In genomic region chr10:110429301-110429700, GRCh38 we compare ENCODE assay signal across 16 cellular contexts.
DNase-seq lines count a peak whose midpoint lies in the region; ATAC-seq, FAIRE-seq and TF ChIP-seq lines count a peak whose summit lies in the region.
"Had no signal": no experiment of that assay in that cellular context is flagged by ENCODE, and none has a peak within 500 bp of the region (broad histone marks: within the 10 kb centered on the region; RNA-seq: fewer than 3 reads in every experiment).

No MANE protein-coding gene starts in this region.

- no peaks in the 10 kb centered on the region for H3K9me1 ChIP-seq in K562 (ENCODE audit: control insufficient read depth, insufficient read depth, low read length)

- no peak for FAIRE-seq in K562 (lab: Jason Lieb, UNC)

- H3K4me1 ChIP-seq in HEK293 (ENCODE audit: control insufficient read depth, insufficient read depth, low read length) (peaks cover 3% of the 10 kb centered on the region), K562 (replicated peaks in 1 of 2; ENCODE audit: control insufficient read depth in 2 of 2, insufficient read depth in 2 of 2, low read length in 2 of 2) (peaks cover 0 to 23% of the 10 kb centered on the region in 2 experiments; a peak in 4 of 5 replicates)

- no peaks in the 10 kb centered on the region for H3K36me3 Mint-ChIP-seq in activated CD4-positive, alpha-beta T cell treated with anti-CD3 and anti-CD28 coated beads, Interleukin-2, amount 10 ng/mL, durations not matched to agents 24 days and 14 days (ENCODE audit: low read depth)

- ATAC-seq in K562 (no peak), HG03095 (IDR thresholded peaks at IDR 0.05; ENCODE audit: unreplicated experiment) (no peak)

- no peak for TF ChIP-seq POLR2A in K562 (conservative IDR thresholded peaks at IDR 0.05)

- intact Hi-C loops in activated CD4-positive, alpha-beta T cell treated with anti-CD3 and anti-CD28 coated beads, Interleukin-2, amount 10 ng/mL, durations not matched to agents 24 days and 14 days (cut with micrococcal nuclease): no loop called here
- intact Hi-C loops in K562 (cut with micrococcal nuclease): no loop called here

- no peak for DNase-seq in activated CD4-positive, alpha-beta T cell treated with anti-CD3 and anti-CD28 coated beads, Interleukin-2, amount 10 ng/mL, durations not matched to agents 24 days and 14 days
- DNase-seq in activated CD4-positive, alpha-beta T cell treated with anti-CD3 and anti-CD28 coated beads, Interleukin-2, amount 50 U/mL, for 1 hour: no peak
- DNase-seq in K562 (ENCODE audit: extremely low read depth in 1 of 4, low spot score in 3 of 4) (no peak), renal cortical epithelial cell (ENCODE audit: low read depth) (peak; percentile 52), RPMI8226 (no peak), NCI-H2171 (lab: John Stamatoyannopoulos, UW) (no peak)
- DNase-seq: activated gamma-delta T cell treated with Interleukin-2 at 50 U/mL for 16 hours, DMS 273 treated with DMSO at 0.1 percent for 48 hours, NCI-H1092 treated with DMSO at 0.1 percent for 48 hours, occipital lobe had no signal

- TF ChIP-seq RAD21 in K562 (CRISPR knock-in tag; conservative IDR thresholded peaks at IDR 0.05 in 1 of 2, IDR thresholded peaks at IDR 0.05 in 1 of 2): no peak

- no peak overlapping the region for H3K4me2 ChIP-seq in K562 (ENCODE audit: insufficient read depth, low read length)

- POLR2A ChIA-PET in HEK293 (lab: Yijun Ruan, JAX) (no interaction called here), K562 (lab: Yijun Ruan, JAX) (interaction anchor here (0.7 kb wide), 1 partner anchor 12 kb away, joined by 3 read pairs; no protein-coding TSS in a partner anchor)

- H3K9me3 Mint-ChIP-seq in activated CD4-positive, alpha-beta T cell treated with anti-CD3 and anti-CD28 coated beads, Interleukin-2, amount 10 ng/mL, durations not matched to agents 24 days and 14 days: no peaks in the 10 kb centered on the region

- no peak overlapping the region for H3K9ac ChIP-seq in K562 (ENCODE audit: insufficient read depth in 1 of 2, low read depth in 2 of 2, low read length in 2 of 2)

- H4K20me1 ChIP-seq in K562 (replicated peaks; ENCODE audit: control insufficient read depth, insufficient read depth, low read length): no peaks in the 10 kb centered on the region

- H3K27me3 Mint-ChIP-seq in activated CD4-positive, alpha-beta T cell treated with anti-CD3 and anti-CD28 coated beads, Interleukin-2, amount 10 ng/mL, durations not matched to agents 24 days and 14 days: no peaks in the 10 kb centered on the region

- WGBS in K562 (ENCODE audit: insufficient coverage, low coverage, missing lambda C conversion rate): 42% methylated on average over 2 of the region's 2 CpGs

- no peaks in the 10 kb centered on the region for H3K79me2 ChIP-seq in K562 (ENCODE audit: control insufficient read depth, insufficient read depth, low read length)

- H3K27ac Mint-ChIP-seq in activated CD4-positive, alpha-beta T cell treated with anti-CD3 and anti-CD28 coated beads, Interleukin-2, amount 10 ng/mL, durations not matched to agents 24 days and 14 days: peak overlapping the region; percentile 75

- H3K36me3 ChIP-seq in HEK293 (ENCODE audit: control insufficient read depth in 2 of 2, insufficient read depth in 1 of 2, low read length in 2 of 2): no peaks in the 10 kb centered on the region
- no peaks in the 10 kb centered on the region for H3K36me3 ChIP-seq in K562 (ENCODE audit: control insufficient read depth, insufficient read depth, low read length)
- H3K36me3 ChIP-seq: esophagus muscularis mucosa, SJCRH30 had no signal

- H3K4me3 Mint-ChIP-seq in activated CD4-positive, alpha-beta T cell treated with anti-CD3 and anti-CD28 coated beads, Interleukin-2, amount 10 ng/mL, durations not matched to agents 24 days and 14 days: no peak overlapping the region

- no peak overlapping the region for H2AFZ ChIP-seq in K562 (ENCODE audit: low read depth, low read length)

- CTCF ChIA-PET in HEK293 (lab: Yijun Ruan, JAX): interaction anchor here (1.4 kb wide), 1 partner anchor 69 kb away, joined by 3 read pairs; no protein-coding TSS in a partner anchor
- CTCF ChIA-PET in K562 (lab: Yijun Ruan, JAX; ENCODE audit: low intra/inter-chr PET ratio): no interaction called here

- peaks cover 43% of the 10 kb centered on the region for H3K4me1 Mint-ChIP-seq in activated CD4-positive, alpha-beta T cell treated with anti-CD3 and anti-CD28 coated beads, Interleukin-2, amount 10 ng/mL, durations not matched to agents 24 days and 14 days

- TF ChIP-seq CTCF in HEK293 (tag by site-specific recombination; IDR thresholded peaks at IDR 0.05) (no peak), K562 (IDR thresholded peaks at IDR 0.05 in 2 of 3, conservative IDR thresholded peaks at IDR 0.05 in 1 of 3; ENCODE audit: insufficient read depth in 2 of 3, low read depth in 1 of 3, low read length in 3 of 3) (no peak)

- H3K27ac ChIP-seq in HEK293 (ENCODE audit: extremely low read depth, low read depth, low read length): no peak overlapping the region
- H3K27ac ChIP-seq in K562 (ENCODE audit: extremely low read depth, low read depth, low read length): no peak overlapping the region
- H3K27ac ChIP-seq: esophagus muscularis mucosa, SJCRH30, VCaP had no signal

- in situ Hi-C loops in K562 (cut with MboI): no loop called here

- TF ChIP-seq EP300 in K562 (IDR thresholded peaks at IDR 0.05; ENCODE audit: low read length): no peak

- no peaks in the 10 kb centered on the region for H3K27me3 ChIP-seq in K562 (ENCODE audit: control insufficient read depth in 2 of 2, insufficient read depth in 2 of 2, low read length in 2 of 2)
- H3K27me3 ChIP-seq: esophagus muscularis mucosa, SJCRH30 had no signal

- H3K9me3 ChIP-seq in HEK293 (ENCODE audit: control insufficient read depth, insufficient read depth, low read depth, low read length) (no peaks in the 10 kb centered on the region), K562 (replicated peaks; ENCODE audit: control insufficient read depth, insufficient read depth, low read depth, low read length) (no peaks in the 10 kb centered on the region)
- H3K9me3 ChIP-seq: esophagus muscularis mucosa, SJCRH30 had no signal

- BruUV-seq in K562 (replicated peaks; lab: Mats Ljungman, UMichigan): no TSS peak

- H3K4me3 ChIP-seq in HEK293 (ENCODE audit: low read depth, low read length) (no peak overlapping the region), K562 (no peak overlapping the region)
- H3K4me3 ChIP-seq: esophagus muscularis mucosa, lung, SJCRH30 had no signal

TF ChIP-seq in HEK293, 187 proteins besides CTCF, POLR2A, EP300 and RAD21:
- TF ChIP-seq ZFHX2 (tag by site-specific recombination; conservative IDR thresholded peaks at IDR 0.05) (peak; percentile 40; the same call in 1 of the 2 replicates), YY2 (tag by site-specific recombination; IDR thresholded peaks at IDR 0.05) (no peak)

TF ChIP-seq in K562, 482 proteins besides CTCF, POLR2A, EP300 and RAD21 (continues in another document):
- TF ChIP-seq TEAD4 (IDR thresholded peaks at IDR 0.05; ENCODE audit: low read length) (no peak), TEAD4 (CRISPR knock-in tag; IDR thresholded peaks at IDR 0.05; ENCODE audit: borderline replicate concordance) (no peak), HMBOX1 (IDR thresholded peaks at IDR 0.05) (peak; percentile 61; the same call in 1 of the 2 replicates), FOSL1 (tag; conservative IDR thresholded peaks at IDR 0.05) (peak; percentile 36; the same call in 1 of the 2 replicates), SUPT5H (IDR thresholded peaks at IDR 0.05) (no peak), ZKSCAN1 (IDR thresholded peaks at IDR 0.05; ENCODE audit: low read depth, low read length) (no peak), ATF3 (IDR thresholded peaks at IDR 0.05) (0 out of 2 replicates have a peak, but pooled peaks have one; percentile 21), ATF3 (CRISPR knock-in tag; conservative IDR thresholded peaks at IDR 0.05) (no peak), REST (CRISPR knock-in tag; IDR thresholded peaks at IDR 0.05; ENCODE audit: low read depth) (no peak)
